ENCODE assay signal across 1 cellular context in genomic region chr6:106739387-106739786, GRCh38.
A peak's percentile ranks its signal among the peaks of the same experiment; 100 is the strongest.
TF ChIP-seq lines count a peak whose summit lies in the region.

No MANE protein-coding gene starts in this region.

TF ChIP-seq in A549, 52 proteins besides CTCF, POLR2A, EP300 and RAD21 (continued from another document):
- no peak for TF ChIP-seq HOXB5 (CRISPR knock-in tag; IDR thresholded peaks at IDR 0.05)
- TF ChIP-seq GATA3 (IDR thresholded peaks at IDR 0.05; ENCODE audit: borderline replicate concordance) = no peak
- no peak for TF ChIP-seq ZFP36 (IDR thresholded peaks at IDR 0.05; ENCODE audit: borderline replicate concordance, partially characterized antibody)
- TF ChIP-seq FOSL2 (IDR thresholded peaks at IDR 0.05) = no peak
- TF ChIP-seq FOSL2 (CRISPR knock-in tag; IDR thresholded peaks at IDR 0.05) = peak; percentile 35; the same call in 1 of the 2 replicates
- TF ChIP-seq, protein P1, sequence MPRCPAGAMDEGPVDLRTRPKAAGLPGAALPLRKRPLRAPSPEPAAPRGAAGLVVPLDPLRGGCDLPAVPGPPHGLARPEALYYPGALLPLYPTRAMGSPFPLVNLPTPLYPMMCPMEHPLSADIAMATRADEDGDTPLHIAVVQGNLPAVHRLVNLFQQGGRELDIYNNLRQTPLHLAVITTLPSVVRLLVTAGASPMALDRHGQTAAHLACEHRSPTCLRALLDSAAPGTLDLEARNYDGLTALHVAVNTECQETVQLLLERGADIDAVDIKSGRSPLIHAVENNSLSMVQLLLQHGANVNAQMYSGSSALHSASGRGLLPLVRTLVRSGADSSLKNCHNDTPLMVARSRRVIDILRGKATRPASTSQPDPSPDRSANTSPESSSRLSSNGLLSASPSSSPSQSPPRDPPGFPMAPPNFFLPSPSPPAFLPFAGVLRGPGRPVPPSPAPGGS (IDR thresholded peaks at IDR 0.05) = no peak
- no peak for TF ChIP-seq TP53 (CRISPR knock-in tag; IDR thresholded peaks at IDR 0.05)
- no peak for TF ChIP-seq REST (IDR thresholded peaks at IDR 0.05)
- no peak for TF ChIP-seq CBX2 (IDR thresholded peaks at IDR 0.05; ENCODE audit: borderline replicate concordance, low read depth)
- TF ChIP-seq CHD4 (IDR thresholded peaks at IDR 0.05; ENCODE audit: borderline replicate concordance) = no peak
- no peak for TF ChIP-seq CHD2 (IDR thresholded peaks at IDR 0.05; ENCODE audit: low read length, partially characterized antibody)
- TF ChIP-seq JUN (IDR thresholded peaks at IDR 0.05) = peak in 1 of 2 experiments; percentile 26; a peak in 1 of 5 replicates
- TF ChIP-seq KDM5A (IDR thresholded peaks at IDR 0.05) = no peak
- TF ChIP-seq EHF (CRISPR knock-in tag; IDR thresholded peaks at IDR 0.05) = no peak
- no peak for TF ChIP-seq ZNF302 (CRISPR knock-in tag; IDR thresholded peaks at IDR 0.05)
